1 cellular context compared by ENCODE assay signal in the genomic region with DNA sequence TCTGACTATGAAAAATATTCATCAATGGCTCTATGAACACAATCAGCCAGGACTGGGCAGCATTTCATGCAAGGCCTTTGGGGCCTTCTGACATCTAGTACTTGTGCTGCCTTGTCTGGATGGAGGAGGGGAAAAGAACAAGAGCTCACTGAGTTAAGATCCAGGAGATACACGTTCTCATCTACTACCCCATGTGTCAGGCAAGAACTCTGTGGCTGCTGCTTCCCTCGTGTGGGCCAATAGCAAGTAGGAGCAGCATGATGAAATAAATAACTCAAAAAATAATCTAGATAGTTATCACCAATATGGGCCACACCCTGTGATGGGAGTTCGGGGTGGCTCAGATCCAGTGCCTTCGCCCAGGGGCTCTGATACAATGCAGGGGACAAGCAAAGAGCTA.
TF ChIP-seq lines count a peak whose summit lies in the region.

No MANE protein-coding gene starts in this region.

TF ChIP-seq in K562, 482 proteins besides CTCF, POLR2A, EP300 and RAD21:
- TF ChIP-seq TBP (optimal IDR thresholded peaks at IDR 0.05; ENCODE audit: low read depth, low read length) = no peak
- TF ChIP-seq, protein P1, sequence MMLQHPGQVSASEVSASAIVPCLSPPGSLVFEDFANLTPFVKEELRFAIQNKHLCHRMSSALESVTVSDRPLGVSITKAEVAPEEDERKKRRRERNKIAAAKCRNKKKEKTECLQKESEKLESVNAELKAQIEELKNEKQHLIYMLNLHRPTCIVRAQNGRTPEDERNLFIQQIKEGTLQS (IDR thresholded peaks at IDR 0.05) = peak; percentile 7; the same call in 1 of the 2 replicates
- TF ChIP-seq, protein P1 (CRISPR knock-in tag; conservative IDR thresholded peaks at IDR 0.05) = no peak
- TF ChIP-seq ZBTB17 (CRISPR knock-in tag; IDR thresholded peaks at IDR 0.05) = 0 out of 2 replicates have a peak, but pooled peaks have one; percentile 1
- peak; percentile 70 for TF ChIP-seq FOXJ2 (tag; IDR thresholded peaks at IDR 0.05)
- peak; percentile 39; the same call in 1 of the 2 replicates for TF ChIP-seq CEBPB (tag; IDR thresholded peaks at IDR 0.05)
- TF ChIP-seq, protein P2, sequence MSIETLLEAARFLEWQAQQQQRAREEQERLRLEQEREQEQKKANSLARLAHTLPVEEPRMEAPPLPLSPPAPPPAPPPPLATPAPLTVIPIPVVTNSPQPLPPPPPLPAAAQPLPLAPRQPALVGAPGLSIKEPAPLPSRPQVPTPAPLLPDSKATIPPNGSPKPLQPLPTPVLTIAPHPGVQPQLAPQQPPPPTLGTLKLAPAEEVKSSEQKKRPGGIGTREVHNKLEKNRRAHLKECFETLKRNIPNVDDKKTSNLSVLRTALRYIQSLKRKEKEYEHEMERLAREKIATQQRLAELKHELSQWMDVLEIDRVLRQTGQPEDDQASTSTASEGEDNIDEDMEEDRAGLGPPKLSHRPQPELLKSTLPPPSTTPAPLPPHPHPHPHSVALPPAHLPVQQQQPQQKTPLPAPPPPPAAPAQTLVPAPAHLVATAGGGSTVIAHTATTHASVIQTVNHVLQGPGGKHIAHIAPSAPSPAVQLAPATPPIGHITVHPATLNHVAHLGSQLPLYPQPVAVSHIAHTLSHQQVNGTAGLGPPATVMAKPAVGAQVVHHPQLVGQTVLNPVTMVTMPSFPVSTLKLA (conservative IDR thresholded peaks at IDR 0.05) = no peak
- TF ChIP-seq DACH1 (IDR thresholded peaks at IDR 0.05; ENCODE audit: partially characterized antibody) = no peak
- TF ChIP-seq, protein P3, sequence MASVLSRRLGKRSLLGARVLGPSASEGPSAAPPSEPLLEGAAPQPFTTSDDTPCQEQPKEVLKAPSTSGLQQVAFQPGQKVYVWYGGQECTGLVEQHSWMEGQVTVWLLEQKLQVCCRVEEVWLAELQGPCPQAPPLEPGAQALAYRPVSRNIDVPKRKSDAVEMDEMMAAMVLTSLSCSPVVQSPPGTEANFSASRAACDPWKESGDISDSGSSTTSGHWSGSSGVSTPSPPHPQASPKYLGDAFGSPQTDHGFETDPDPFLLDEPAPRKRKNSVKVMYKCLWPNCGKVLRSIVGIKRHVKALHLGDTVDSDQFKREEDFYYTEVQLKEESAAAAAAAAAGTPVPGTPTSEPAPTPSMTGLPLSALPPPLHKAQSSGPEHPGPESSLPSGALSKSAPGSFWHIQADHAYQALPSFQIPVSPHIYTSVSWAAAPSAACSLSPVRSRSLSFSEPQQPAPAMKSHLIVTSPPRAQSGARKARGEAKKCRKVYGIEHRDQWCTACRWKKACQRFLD (CRISPR knock-in tag; IDR thresholded peaks at IDR 0.05) = 0 out of 2 replicates have a peak, but pooled peaks have one; percentile 48
- no peak for TF ChIP-seq NR4A1 (CRISPR knock-in tag; IDR thresholded peaks at IDR 0.05)
- 0 out of 2 replicates have a peak, but pooled peaks have one; percentile 19 for TF ChIP-seq NR4A1 (tag; IDR thresholded peaks at IDR 0.05)
- TF ChIP-seq, protein P4, sequence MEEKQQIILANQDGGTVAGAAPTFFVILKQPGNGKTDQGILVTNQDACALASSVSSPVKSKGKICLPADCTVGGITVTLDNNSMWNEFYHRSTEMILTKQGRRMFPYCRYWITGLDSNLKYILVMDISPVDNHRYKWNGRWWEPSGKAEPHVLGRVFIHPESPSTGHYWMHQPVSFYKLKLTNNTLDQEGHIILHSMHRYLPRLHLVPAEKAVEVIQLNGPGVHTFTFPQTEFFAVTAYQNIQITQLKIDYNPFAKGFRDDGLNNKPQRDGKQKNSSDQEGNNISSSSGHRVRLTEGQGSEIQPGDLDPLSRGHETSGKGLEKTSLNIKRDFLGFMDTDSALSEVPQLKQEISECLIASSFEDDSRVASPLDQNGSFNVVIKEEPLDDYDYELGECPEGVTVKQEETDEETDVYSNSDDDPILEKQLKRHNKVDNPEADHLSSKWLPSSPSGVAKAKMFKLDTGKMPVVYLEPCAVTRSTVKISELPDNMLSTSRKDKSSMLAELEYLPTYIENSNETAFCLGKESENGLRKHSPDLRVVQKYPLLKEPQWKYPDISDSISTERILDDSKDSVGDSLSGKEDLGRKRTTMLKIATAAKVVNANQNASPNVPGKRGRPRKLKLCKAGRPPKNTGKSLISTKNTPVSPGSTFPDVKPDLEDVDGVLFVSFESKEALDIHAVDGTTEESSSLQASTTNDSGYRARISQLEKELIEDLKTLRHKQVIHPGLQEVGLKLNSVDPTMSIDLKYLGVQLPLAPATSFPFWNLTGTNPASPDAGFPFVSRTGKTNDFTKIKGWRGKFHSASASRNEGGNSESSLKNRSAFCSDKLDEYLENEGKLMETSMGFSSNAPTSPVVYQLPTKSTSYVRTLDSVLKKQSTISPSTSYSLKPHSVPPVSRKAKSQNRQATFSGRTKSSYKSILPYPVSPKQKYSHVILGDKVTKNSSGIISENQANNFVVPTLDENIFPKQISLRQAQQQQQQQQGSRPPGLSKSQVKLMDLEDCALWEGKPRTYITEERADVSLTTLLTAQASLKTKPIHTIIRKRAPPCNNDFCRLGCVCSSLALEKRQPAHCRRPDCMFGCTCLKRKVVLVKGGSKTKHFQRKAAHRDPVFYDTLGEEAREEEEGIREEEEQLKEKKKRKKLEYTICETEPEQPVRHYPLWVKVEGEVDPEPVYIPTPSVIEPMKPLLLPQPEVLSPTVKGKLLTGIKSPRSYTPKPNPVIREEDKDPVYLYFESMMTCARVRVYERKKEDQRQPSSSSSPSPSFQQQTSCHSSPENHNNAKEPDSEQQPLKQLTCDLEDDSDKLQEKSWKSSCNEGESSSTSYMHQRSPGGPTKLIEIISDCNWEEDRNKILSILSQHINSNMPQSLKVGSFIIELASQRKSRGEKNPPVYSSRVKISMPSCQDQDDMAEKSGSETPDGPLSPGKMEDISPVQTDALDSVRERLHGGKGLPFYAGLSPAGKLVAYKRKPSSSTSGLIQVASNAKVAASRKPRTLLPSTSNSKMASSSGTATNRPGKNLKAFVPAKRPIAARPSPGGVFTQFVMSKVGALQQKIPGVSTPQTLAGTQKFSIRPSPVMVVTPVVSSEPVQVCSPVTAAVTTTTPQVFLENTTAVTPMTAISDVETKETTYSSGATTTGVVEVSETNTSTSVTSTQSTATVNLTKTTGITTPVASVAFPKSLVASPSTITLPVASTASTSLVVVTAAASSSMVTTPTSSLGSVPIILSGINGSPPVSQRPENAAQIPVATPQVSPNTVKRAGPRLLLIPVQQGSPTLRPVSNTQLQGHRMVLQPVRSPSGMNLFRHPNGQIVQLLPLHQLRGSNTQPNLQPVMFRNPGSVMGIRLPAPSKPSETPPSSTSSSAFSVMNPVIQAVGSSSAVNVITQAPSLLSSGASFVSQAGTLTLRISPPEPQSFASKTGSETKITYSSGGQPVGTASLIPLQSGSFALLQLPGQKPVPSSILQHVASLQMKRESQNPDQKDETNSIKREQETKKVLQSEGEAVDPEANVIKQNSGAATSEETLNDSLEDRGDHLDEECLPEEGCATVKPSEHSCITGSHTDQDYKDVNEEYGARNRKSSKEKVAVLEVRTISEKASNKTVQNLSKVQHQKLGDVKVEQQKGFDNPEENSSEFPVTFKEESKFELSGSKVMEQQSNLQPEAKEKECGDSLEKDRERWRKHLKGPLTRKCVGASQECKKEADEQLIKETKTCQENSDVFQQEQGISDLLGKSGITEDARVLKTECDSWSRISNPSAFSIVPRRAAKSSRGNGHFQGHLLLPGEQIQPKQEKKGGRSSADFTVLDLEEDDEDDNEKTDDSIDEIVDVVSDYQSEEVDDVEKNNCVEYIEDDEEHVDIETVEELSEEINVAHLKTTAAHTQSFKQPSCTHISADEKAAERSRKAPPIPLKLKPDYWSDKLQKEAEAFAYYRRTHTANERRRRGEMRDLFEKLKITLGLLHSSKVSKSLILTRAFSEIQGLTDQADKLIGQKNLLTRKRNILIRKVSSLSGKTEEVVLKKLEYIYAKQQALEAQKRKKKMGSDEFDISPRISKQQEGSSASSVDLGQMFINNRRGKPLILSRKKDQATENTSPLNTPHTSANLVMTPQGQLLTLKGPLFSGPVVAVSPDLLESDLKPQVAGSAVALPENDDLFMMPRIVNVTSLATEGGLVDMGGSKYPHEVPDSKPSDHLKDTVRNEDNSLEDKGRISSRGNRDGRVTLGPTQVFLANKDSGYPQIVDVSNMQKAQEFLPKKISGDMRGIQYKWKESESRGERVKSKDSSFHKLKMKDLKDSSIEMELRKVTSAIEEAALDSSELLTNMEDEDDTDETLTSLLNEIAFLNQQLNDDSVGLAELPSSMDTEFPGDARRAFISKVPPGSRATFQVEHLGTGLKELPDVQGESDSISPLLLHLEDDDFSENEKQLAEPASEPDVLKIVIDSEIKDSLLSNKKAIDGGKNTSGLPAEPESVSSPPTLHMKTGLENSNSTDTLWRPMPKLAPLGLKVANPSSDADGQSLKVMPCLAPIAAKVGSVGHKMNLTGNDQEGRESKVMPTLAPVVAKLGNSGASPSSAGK (IDR thresholded peaks at IDR 0.05) = peak; percentile 27; the same call in 1 of the 2 replicates
- TF ChIP-seq MEIS2 (IDR thresholded peaks at IDR 0.05; ENCODE audit: partially characterized antibody) = peak; percentile 61
- peak; percentile 54; the same call in 1 of the 2 replicates for TF ChIP-seq MYC (IDR thresholded peaks at IDR 0.05; ENCODE audit: low read depth, low read length)
- no peak for TF ChIP-seq MYC (CRISPR knock-in tag; IDR thresholded peaks at IDR 0.05; ENCODE audit: borderline replicate concordance, low read depth)
- TF ChIP-seq, protein P5, sequence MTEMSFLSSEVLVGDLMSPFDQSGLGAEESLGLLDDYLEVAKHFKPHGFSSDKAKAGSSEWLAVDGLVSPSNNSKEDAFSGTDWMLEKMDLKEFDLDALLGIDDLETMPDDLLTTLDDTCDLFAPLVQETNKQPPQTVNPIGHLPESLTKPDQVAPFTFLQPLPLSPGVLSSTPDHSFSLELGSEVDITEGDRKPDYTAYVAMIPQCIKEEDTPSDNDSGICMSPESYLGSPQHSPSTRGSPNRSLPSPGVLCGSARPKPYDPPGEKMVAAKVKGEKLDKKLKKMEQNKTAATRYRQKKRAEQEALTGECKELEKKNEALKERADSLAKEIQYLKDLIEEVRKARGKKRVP (CRISPR knock-in tag; IDR thresholded peaks at IDR 0.05) = peak; percentile 55
- TF ChIP-seq ZNF197 (CRISPR knock-in tag; IDR thresholded peaks at IDR 0.05; ENCODE audit: low read depth) = 0 out of 2 replicates have a peak, but pooled peaks have one; percentile 8
